In genomic region chr10:14648042-14648765, GRCh38 we compare ENCODE assay signal across 8 cellular contexts.
DNase-seq lines count a peak whose midpoint lies in the region; ATAC-seq and TF ChIP-seq lines count a peak whose summit lies in the region.

No MANE protein-coding gene starts in this region.

- TF ChIP-seq CTCF in GM12875 (IDR thresholded peaks at IDR 0.05; ENCODE audit: borderline replicate concordance, insufficient read depth, low read depth, low read length), result no peak
- TF ChIP-seq CTCF in lung (IDR thresholded peaks at IDR 0.05; ENCODE audit: control extremely low read depth, extremely low read depth), result no peak

- DNase-seq in NCI-H2029 (lab: John Stamatoyannopoulos, UW) (peak; percentile 82), dedifferentiated amniotic fluid mesenchymal stem cell (ENCODE audit: extremely low spot score) (peak; percentile 71), lung (ENCODE audit: low spot score) (peak; percentile 63), NCI-H446 (lab: John Stamatoyannopoulos, UW) (no peak)
- DNase-seq in activated CD4-positive, alpha-beta T cell treated with anti-CD3 and anti-CD28 coated beads for 4 hours, result peak; percentile 66 to 72
- DNase-seq in stimulated activated CD4-positive, alpha-beta T cell treated with anti-CD3 and anti-CD28 coated beads, TNF-alpha, amount 100 ng/mL, for 1 hour (ENCODE audit: low read depth in 3 of 3, low spot score in 1 of 3), result peak; percentile 30 to 54 (median 41)

- H3K27ac ChIP-seq in lung (ENCODE audit: low read depth in 1 of 2, low read length in 1 of 2), result peak overlapping the region in 1 of 2 donors; percentile 44

- peaks cover 0 to 1% of the 10 kb centered on the region in 2 donors for H3K4me1 ChIP-seq in lung (ENCODE audit: control insufficient read depth in 2 of 2, insufficient read depth in 2 of 2, low read length in 2 of 2)

- peak overlapping the region; percentile 23 for H3K4me3 ChIP-seq in GM12875 (ENCODE audit: low read depth, low read length)
- H3K4me3 ChIP-seq in lung, result no peak overlapping the region

- no peaks in the 10 kb centered on the region for H3K9me3 ChIP-seq in lung (ENCODE audit: control insufficient read depth in 2 of 2, insufficient read depth in 1 of 2, low read length in 1 of 2)

- ATAC-seq in HG02678 (IDR thresholded peaks at IDR 0.05; ENCODE audit: unreplicated experiment) (peak; percentile 95), lung (ENCODE audit: insufficient read depth, low FRiP score) (peak; percentile 72)

- WGBS in lung, 2 donors, result 12 to 13% methylated on average over 14 of the region's 14 CpGs

- H3K27me3 ChIP-seq in lung (ENCODE audit: control insufficient read depth, insufficient read depth), result no peaks in the 10 kb centered on the region

- H3K36me3 ChIP-seq in lung (ENCODE audit: control insufficient read depth in 2 of 2, insufficient read depth in 2 of 2, low read length in 2 of 2), result no peaks in the 10 kb centered on the region

Comparison
In these comparisons a context has a peak if more than half of its experiments do, and no peak if none do; other contexts are left out.
1. DNase-seq: peak in NCI-H2029 (single experiment), activated CD4-positive, alpha-beta T cell treated with anti-CD3 and anti-CD28 coated beads for 4 hours (2 of 2), dedifferentiated amniotic fluid mesenchymal stem cell (single experiment), lung (single experiment) and stimulated activated CD4-positive, alpha-beta T cell treated with anti-CD3 and anti-CD28 coated beads, TNF-alpha, amount 100 ng/mL, for 1 hour (3 of 3); none in NCI-H446 (0 of 2).